In genomic region chr4:81826817-81827424, GRCh38 we compare ENCODE assay signal across 21 cellular contexts.
DNase-seq lines count a peak whose midpoint lies in the region; ATAC-seq, FAIRE-seq and TF ChIP-seq lines count a peak whose summit lies in the region.
"Had no signal": no experiment of that assay in that cellular context is flagged by ENCODE, and none has a peak within 500 bp of the region (broad histone marks: within the 10 kb centered on the region; RNA-seq: fewer than 3 reads in every experiment).

No MANE protein-coding gene starts in this region.

- H3K9me3 ChIP-seq in astrocyte (ENCODE audit: insufficient read depth, low read depth, low read length) (no peaks in the 10 kb centered on the region), right lobe of liver (no peaks in the 10 kb centered on the region)

- peaks cover 4% of the 10 kb centered on the region for H3K9me3 Mint-ChIP-seq in activated T-cell treated with anti-CD3 and anti-CD28 coated beads, Interleukin-2, amount 50 U/mL, for 24 hours
- H3K9me3 Mint-ChIP-seq in natural killer cell treated with Interleukin-12 subunit alpha and Interleukin-12 subunit beta and Interleukin-15 and Interleukin-18, amount 100 ng/mL, for 72 hours, result no peaks in the 10 kb centered on the region
- H3K9me3 Mint-ChIP-seq in natural killer cell, result no peaks in the 10 kb centered on the region
- peaks cover 1% of the 10 kb centered on the region for H3K9me3 Mint-ChIP-seq in astrocyte (ENCODE audit: unreplicated experiment)
- H3K9me3 Mint-ChIP-seq: CD4-positive, CD25-positive, alpha-beta regulatory T cell; CD8-positive, alpha-beta memory T cell had no signal

- H3K4me3 Mint-ChIP-seq in activated T-cell treated with anti-CD3 and anti-CD28 coated beads, Interleukin-2, amount 50 U/mL, for 24 hours, result no peak overlapping the region
- H3K4me3 Mint-ChIP-seq in natural killer cell treated with Interleukin-12 subunit alpha and Interleukin-12 subunit beta and Interleukin-15 and Interleukin-18, amount 100 ng/mL, for 72 hours, result peak overlapping the region; percentile 47
- H3K4me3 Mint-ChIP-seq in natural killer cell (no peak overlapping the region), astrocyte (ENCODE audit: unreplicated experiment) (no peak overlapping the region)
- H3K4me3 Mint-ChIP-seq: B cell; CD4-positive, CD25-positive, alpha-beta regulatory T cell; CD8-positive, alpha-beta memory T cell; HFFc6 had no signal

- H3K79me2 ChIP-seq in astrocyte (ENCODE audit: insufficient read depth, low read length), result no peaks in the 10 kb centered on the region

- H3K27ac ChIP-seq in astrocyte (ENCODE audit: low read depth, low read length) (no peak overlapping the region), right lobe of liver (no peak overlapping the region)

- FAIRE-seq in astrocyte (lab: Jason Lieb, UNC), result no peak
- FAIRE-seq: GM12878, HTR-8/SVneo had no signal

- peak overlapping the region; percentile 75 for H3K27ac Mint-ChIP-seq in activated T-cell treated with anti-CD3 and anti-CD28 coated beads, Interleukin-2, amount 50 U/mL, for 24 hours
- peak overlapping the region in 1 of 2 donors; percentile 71 for H3K27ac Mint-ChIP-seq in natural killer cell treated with Interleukin-12 subunit alpha and Interleukin-12 subunit beta and Interleukin-15 and Interleukin-18, amount 100 ng/mL, for 72 hours
- H3K27ac Mint-ChIP-seq in natural killer cell (no peak overlapping the region), astrocyte (ENCODE audit: unreplicated experiment) (peak overlapping the region; percentile 62)
- H3K27ac Mint-ChIP-seq: B cell; CD8-positive, alpha-beta memory T cell; HFFc6 had no signal

- TF ChIP-seq CTCF in natural killer cell (IDR thresholded peaks at IDR 0.05) (no peak), astrocyte (IDR thresholded peaks at IDR 0.05; ENCODE audit: insufficient read depth, low read depth, low read length) (no peak), right lobe of liver (IDR thresholded peaks at IDR 0.05) (no peak)

- H3K4me2 ChIP-seq in astrocyte (ENCODE audit: low read length), result no peak overlapping the region

- H3K36me3 ChIP-seq in astrocyte (ENCODE audit: insufficient read depth, low read length) (no peaks in the 10 kb centered on the region), right lobe of liver (no peaks in the 10 kb centered on the region)

- H3K9ac ChIP-seq in astrocyte (ENCODE audit: low read length), result no peak overlapping the region

- ATAC-seq in natural killer cell treated with Interleukin-12 subunit alpha and Interleukin-12 subunit beta and Interleukin-15 and Interleukin-18, amount 100 ng/mL, for 72 hours, result no peak
- ATAC-seq in natural killer cell (no peak), right lobe of liver (no peak), sciatic nerve (no peak)
- ATAC-seq: HCT116 had no signal

- no peaks in the 10 kb centered on the region for H3K36me3 Mint-ChIP-seq in activated T-cell treated with anti-CD3 and anti-CD28 coated beads, Interleukin-2, amount 50 U/mL, for 24 hours (ENCODE audit: low read depth)
- H3K36me3 Mint-ChIP-seq in natural killer cell treated with Interleukin-12 subunit alpha and Interleukin-12 subunit beta and Interleukin-15 and Interleukin-18, amount 100 ng/mL, for 72 hours, result no peaks in the 10 kb centered on the region
- no peaks in the 10 kb centered on the region for H3K36me3 Mint-ChIP-seq in natural killer cell
- H3K36me3 Mint-ChIP-seq in astrocyte (ENCODE audit: low read depth, unreplicated experiment), result no peaks in the 10 kb centered on the region

- no peak overlapping the region for H3K4me3 ChIP-seq in astrocyte (ENCODE audit: insufficient read depth, low read depth, low read length)
- no peak overlapping the region for H3K4me3 ChIP-seq in right lobe of liver
- H3K4me3 ChIP-seq: GM12878 had no signal

- TF ChIP-seq POLR2A in right lobe of liver (IDR thresholded peaks at IDR 0.05), result no peak

- H3K4me1 ChIP-seq in astrocyte (ENCODE audit: insufficient read depth, low read length) (no peaks in the 10 kb centered on the region), right lobe of liver (no peaks in the 10 kb centered on the region)

- intact Hi-C loops in natural killer cell (cut with micrococcal nuclease) (no loop called here), right lobe of liver (cut with DNase I) (no loop called here), sciatic nerve (cut with DNase I) (no loop called here)

- no peaks in the 10 kb centered on the region for H4K20me1 ChIP-seq in astrocyte (ENCODE audit: insufficient read depth, low read length)

- no peak overlapping the region for H2AFZ ChIP-seq in astrocyte (ENCODE audit: low read depth, low read length)

- peaks cover 3% of the 10 kb centered on the region for H3K27me3 Mint-ChIP-seq in activated T-cell treated with anti-CD3 and anti-CD28 coated beads, Interleukin-2, amount 50 U/mL, for 24 hours
- H3K27me3 Mint-ChIP-seq in natural killer cell treated with Interleukin-12 subunit alpha and Interleukin-12 subunit beta and Interleukin-15 and Interleukin-18, amount 100 ng/mL, for 72 hours, result peaks cover 5 to 11% of the 10 kb centered on the region in 2 donors
- H3K27me3 Mint-ChIP-seq in natural killer cell (ENCODE audit: low read depth in 2 of 2) (peaks cover 0 to 12% of the 10 kb centered on the region in 2 donors), astrocyte (ENCODE audit: low read depth, unreplicated experiment) (no peaks in the 10 kb centered on the region)
- H3K27me3 Mint-ChIP-seq: B cell; CD4-positive, CD25-positive, alpha-beta regulatory T cell had no signal

- peaks cover 26% of the 10 kb centered on the region for H3K4me1 Mint-ChIP-seq in activated T-cell treated with anti-CD3 and anti-CD28 coated beads, Interleukin-2, amount 50 U/mL, for 24 hours (ENCODE audit: low read depth)
- peaks cover 16 to 19% of the 10 kb centered on the region in 2 donors for H3K4me1 Mint-ChIP-seq in natural killer cell treated with Interleukin-12 subunit alpha and Interleukin-12 subunit beta and Interleukin-15 and Interleukin-18, amount 100 ng/mL, for 72 hours (ENCODE audit: low read depth in 2 of 2)
- H3K4me1 Mint-ChIP-seq in natural killer cell (no peaks in the 10 kb centered on the region), astrocyte (ENCODE audit: low read depth, unreplicated experiment) (peaks cover 4% of the 10 kb centered on the region)
- H3K4me1 Mint-ChIP-seq: CD8-positive, alpha-beta memory T cell had no signal

- no peak for DNase-seq in activated T-cell treated with anti-CD3 and anti-CD28 coated beads, Interleukin-2, amount 50 U/mL, for 24 hours
- no peak for DNase-seq in activated T-cell treated with anti-CD3 and anti-CD28 coated beads, Interleukin-2, amount 50 U/mL, for 48 hours
- DNase-seq in natural killer cell treated with Interleukin-12 subunit alpha and Interleukin-12 subunit beta and Interleukin-15 and Interleukin-18, amount 100 ng/mL, for 72 hours (ENCODE audit: low spot score), result no peak
- DNase-seq in natural killer cell, result no peak
- no peak for DNase-seq in astrocyte (ENCODE audit: low read depth)
- no peak for DNase-seq in right lobe of liver
- no peak for DNase-seq in sciatic nerve (ENCODE audit: low spot score)
- DNase-seq: C1 segment of cervical spinal cord; CD8-positive, alpha-beta memory T cell; COR-L47; DMS 273 treated with DMSO at 0.1 percent for 48 hours; DND-41; EL; GOT3; H7; HFFc6 had no signal

- WGBS in right lobe of liver (ENCODE audit: insufficient coverage, low coverage, low lambda C conversion rate, missing lambda C conversion rate), result 75% methylated on average over 6 of the region's 6 CpGs

- H3K27me3 ChIP-seq in astrocyte (ENCODE audit: insufficient read depth, low read length), result no peaks in the 10 kb centered on the region
- H3K27me3 ChIP-seq in right lobe of liver, result no peaks in the 10 kb centered on the region

Comparison
In these comparisons a context has a peak if more than half of its experiments do, and no peak if none do; other contexts are left out.
1. H3K27ac Mint-ChIP-seq: peak in activated T-cell treated with anti-CD3 and anti-CD28 coated beads, Interleukin-2, amount 50 U/mL, for 24 hours (single experiment) and astrocyte (single experiment); none in natural killer cell (0 of 2).